ENCODE assay signal across 15 cellular contexts in the genomic region with DNA sequence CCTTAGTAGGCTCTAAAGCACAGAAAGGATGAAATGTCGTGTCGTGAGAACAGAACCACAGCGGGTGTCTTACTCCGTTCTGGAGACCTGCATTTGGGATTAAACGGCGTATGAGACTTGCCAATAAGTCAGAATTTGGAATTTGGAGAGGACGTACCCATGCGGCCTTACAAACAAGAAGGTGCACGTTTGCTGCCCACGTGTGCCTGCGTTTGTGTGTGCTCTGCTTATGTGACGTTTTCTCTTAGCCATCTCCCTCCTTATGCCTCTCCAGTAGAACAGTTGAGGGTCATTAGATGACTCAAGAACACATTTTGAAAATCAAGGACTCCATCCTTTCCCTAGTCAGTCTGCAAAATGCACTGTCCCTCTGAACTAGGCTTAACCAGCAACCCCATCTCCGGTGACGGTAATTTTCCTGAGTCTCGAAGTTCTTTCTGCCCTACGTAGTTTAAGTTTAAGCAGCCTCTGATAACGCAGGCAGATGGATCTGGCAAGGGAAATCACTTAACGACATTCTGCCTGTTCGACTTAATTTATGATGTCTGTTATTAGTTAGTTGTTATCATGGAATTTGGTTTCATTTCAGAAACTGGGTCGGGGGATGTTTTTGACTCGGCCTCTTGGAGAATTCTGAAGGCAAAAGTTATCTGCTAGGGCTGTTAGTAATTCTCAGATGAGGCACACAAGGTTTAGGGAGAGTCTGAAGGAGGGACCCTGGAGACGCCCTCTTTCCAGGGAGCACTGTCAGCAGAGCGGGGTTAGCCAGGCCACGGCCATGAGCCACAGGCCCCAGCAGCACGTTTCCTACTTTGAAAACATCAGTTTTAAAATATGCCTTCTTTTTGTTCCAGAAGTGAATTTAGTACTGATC.
DNase-seq lines count a peak whose midpoint lies in the region; FAIRE-seq and TF ChIP-seq lines count a peak whose summit lies in the region.
"Had no signal": no experiment of that assay in that cellular context is flagged by ENCODE, and none has a peak within 500 bp of the region (broad histone marks: within the 10 kb centered on the region; RNA-seq: fewer than 3 reads in every experiment).

No MANE protein-coding gene starts in this region.

- intact Hi-C loops in endothelial cell of umbilical vein (cut with micrococcal nuclease) = no loop called here
- intact Hi-C loops in testis (cut with DNase I; ENCODE audit: low total_unique reads) = no loop called here
- intact Hi-C loops in posterior cingulate gyrus (cut with DNase I) = no loop called here

- peaks cover 13% of the 10 kb centered on the region for H3K79me2 ChIP-seq in endothelial cell of umbilical vein (ENCODE audit: control insufficient read depth, insufficient read depth, low read length)

- peak overlapping the region; percentile 14 for H3K4me3 Mint-ChIP-seq in mesothelial cell of epicardium
- H3K4me3 Mint-ChIP-seq in CD8-positive, alpha-beta memory T cell = no peak overlapping the region
- H3K4me3 Mint-ChIP-seq: activated CD4-positive, alpha-beta T cell treated with anti-CD3 and anti-CD28 coated beads for 36 hours; activated T-helper 1 cell treated with anti-CD3 and anti-CD28 coated beads, Interleukin-12 subunit alpha, Interleukin-12 subunit beta, Interleukin-2, Interleukin-4 antibody, amounts not matched to agents 30 ng/mL and 10 ng/mL and 1 ng/mL, durations not matched to agents 14 hours and 24 hours and 36 hours; stimulated activated naive CD8-positive, alpha-beta T cell treated with anti-CD3 and anti-CD28 coated beads, Interleukin-15, Interleukin-2, amounts not matched to agents 100 ng/mL and 50 ng/mL, for 24 hours had no signal

- BruUV-seq in endothelial cell of umbilical vein (replicated peaks; lab: Mats Ljungman, UMichigan) = no TSS peak

- H3K36me3 ChIP-seq in endothelial cell of umbilical vein (ENCODE audit: control insufficient read depth in 2 of 2, extremely low read depth in 1 of 2, insufficient read depth in 2 of 2, low read length in 2 of 2) (peaks cover 23 to 25% of the 10 kb centered on the region in 2 experiments), testis (ENCODE audit: low read depth, missing control alignments) (no peaks in the 10 kb centered on the region)
- H3K36me3 ChIP-seq in CD8-positive, alpha-beta memory T cell (ENCODE audit: insufficient read depth, low read length) = no peaks in the 10 kb centered on the region

- H2AFZ ChIP-seq in endothelial cell of umbilical vein (ENCODE audit: low read depth, low read length) = no peak overlapping the region

- H3K4me3 ChIP-seq in endothelial cell of umbilical vein (replicated peaks in 1 of 3; ENCODE audit: insufficient read depth in 1 of 3, low read depth in 1 of 3, low read length in 3 of 3) (no peak overlapping the region), testis (no peak overlapping the region)
- H3K4me3 ChIP-seq in CD8-positive, alpha-beta memory T cell (ENCODE audit: low read length) = no peak overlapping the region

- no peak overlapping the region for H3K9ac ChIP-seq in endothelial cell of umbilical vein (replicated peaks; ENCODE audit: extremely low read depth, insufficient read depth, low read length)

- CTCF ChIA-PET in endothelial cell of umbilical vein (lab: Charles Lee) = interaction anchor here (1.0 to 1.2 kb wide), 2 partner anchors 10 to 238 kb away, joined by 3 to 4 read pairs; no protein-coding TSS in a partner anchor
- CTCF ChIA-PET in CD8-positive, alpha-beta memory T cell (lab: Charles Lee) = no interaction called here

- dilution Hi-C loops in endothelial cell of umbilical vein (cut with MboI; ENCODE audit: extremely low pct_ligation_motif_present, low sequenced_read_pairs) = no loop called here

- H3K9me3 ChIP-seq in endothelial cell of umbilical vein (replicated peaks; ENCODE audit: control insufficient read depth, insufficient read depth, low read length) (no peaks in the 10 kb centered on the region), testis (no peaks in the 10 kb centered on the region)
- no peaks in the 10 kb centered on the region for H3K9me3 ChIP-seq in CD8-positive, alpha-beta memory T cell (ENCODE audit: low read length)

- H3K4me2 ChIP-seq in endothelial cell of umbilical vein (ENCODE audit: insufficient read depth, low read length) = no peak overlapping the region

- POLR2A ChIA-PET in endothelial cell of umbilical vein (lab: Charles Lee) = no interaction called here
- POLR2A ChIA-PET in CD8-positive, alpha-beta memory T cell (lab: Charles Lee) = no interaction called here

- H3K27me3 ChIP-seq in endothelial cell of umbilical vein (ENCODE audit: control insufficient read depth in 2 of 2, insufficient read depth in 2 of 2, low read length in 2 of 2) (no peaks in the 10 kb centered on the region), testis (no peaks in the 10 kb centered on the region)
- H3K27me3 ChIP-seq in CD8-positive, alpha-beta memory T cell (ENCODE audit: insufficient read depth, low read length, poor library complexity, severe bottlenecking) = no peaks in the 10 kb centered on the region

- WGBS in testis, 2 donors = 49 to 65% methylated on average over 25 of the region's 25 CpGs

- no peaks in the 10 kb centered on the region for H3K9me3 Mint-ChIP-seq in mesothelial cell of epicardium
- H3K9me3 Mint-ChIP-seq in CD8-positive, alpha-beta memory T cell = no peaks in the 10 kb centered on the region
- H3K9me3 Mint-ChIP-seq: activated T-helper 1 cell treated with anti-CD3 and anti-CD28 coated beads, Interleukin-12 subunit alpha, Interleukin-12 subunit beta, Interleukin-2, Interleukin-4 antibody, amounts not matched to agents 30 ng/mL and 10 ng/mL and 1 ng/mL, durations not matched to agents 14 hours and 24 hours and 36 hours; stimulated activated naive CD8-positive, alpha-beta T cell treated with anti-CD3 and anti-CD28 coated beads, Interleukin-15, Interleukin-2, amounts not matched to agents 100 ng/mL and 50 ng/mL, for 24 hours had no signal

- peak; percentile 78 for DNase-seq in SK-N-DZ (ENCODE audit: low spot score)
- no peak for DNase-seq in endothelial cell of umbilical vein (ENCODE audit: low read depth, low spot score)
- no peak for DNase-seq in mesothelial cell of epicardium (ENCODE audit: low spot score in 2 of 2, unreplicated experiment in 2 of 2)
- DNase-seq in testis = no peak
- no peak for DNase-seq in CD8-positive, alpha-beta memory T cell
- DNase-seq in stimulated activated naive CD4-positive, alpha-beta T cell (lab: John Stamatoyannopoulos, UW) = no peak
- DNase-seq in mucosa of gallbladder (ENCODE audit: low spot score) = no peak
- DNase-seq in posterior cingulate gyrus = no peak
- DNase-seq: activated CD4-positive, alpha-beta T cell treated with anti-CD3 and anti-CD28 coated beads for 36 hours; occipital lobe; stimulated activated CD4-positive, alpha-beta T cell treated with anti-CD3 and anti-CD28 coated beads, Interleukin-4, amount 100 ng/mL, for 24 hours had no signal

- peak overlapping the region; percentile 97 for H3K27ac Mint-ChIP-seq in mesothelial cell of epicardium
- no peak overlapping the region for H3K27ac Mint-ChIP-seq in CD8-positive, alpha-beta memory T cell
- H3K27ac Mint-ChIP-seq: activated CD4-positive, alpha-beta T cell treated with anti-CD3 and anti-CD28 coated beads for 36 hours; activated T-helper 1 cell treated with anti-CD3 and anti-CD28 coated beads, Interleukin-12 subunit alpha, Interleukin-12 subunit beta, Interleukin-2, Interleukin-4 antibody, amounts not matched to agents 30 ng/mL and 10 ng/mL and 1 ng/mL, durations not matched to agents 14 hours and 24 hours and 36 hours; stimulated activated naive CD8-positive, alpha-beta T cell treated with anti-CD3 and anti-CD28 coated beads, Interleukin-15, Interleukin-2, amounts not matched to agents 100 ng/mL and 50 ng/mL, for 24 hours had no signal

- no peaks in the 10 kb centered on the region for H4K20me1 ChIP-seq in endothelial cell of umbilical vein (replicated peaks; ENCODE audit: control insufficient read depth, extremely low read depth, insufficient read depth, low read length)

- H3K27me3 Mint-ChIP-seq in mesothelial cell of epicardium (ENCODE audit: low read depth) = no peaks in the 10 kb centered on the region
- H3K27me3 Mint-ChIP-seq in CD8-positive, alpha-beta memory T cell = peaks cover 0 to 3% of the 10 kb centered on the region in 2 donors
- H3K27me3 Mint-ChIP-seq: activated CD4-positive, alpha-beta T cell treated with anti-CD3 and anti-CD28 coated beads for 36 hours; stimulated activated naive CD8-positive, alpha-beta T cell treated with anti-CD3 and anti-CD28 coated beads, Interleukin-15, Interleukin-2, amounts not matched to agents 100 ng/mL and 50 ng/mL, for 24 hours had no signal

- H3K36me3 Mint-ChIP-seq in mesothelial cell of epicardium = peaks cover 23% of the 10 kb centered on the region
- no peaks in the 10 kb centered on the region for H3K36me3 Mint-ChIP-seq in CD8-positive, alpha-beta memory T cell

- no peak for FAIRE-seq in endothelial cell of umbilical vein (lab: Jason Lieb, UNC)
- FAIRE-seq: colon, D721Med had no signal

- H3K27ac ChIP-seq in endothelial cell of umbilical vein (ENCODE audit: insufficient read depth, low read depth, low read length) (peak overlapping the region; percentile 29), testis (peak overlapping the region; percentile 90 to 94)
- H3K27ac ChIP-seq in CD8-positive, alpha-beta memory T cell (ENCODE audit: low read depth, low read length) = no peak overlapping the region

- H3K4me1 ChIP-seq in endothelial cell of umbilical vein (ENCODE audit: control insufficient read depth, extremely low read depth, insufficient read depth, low read length) (peaks cover 29% of the 10 kb centered on the region), testis (peaks cover 50% of the 10 kb centered on the region)
- H3K4me1 ChIP-seq in CD8-positive, alpha-beta memory T cell (ENCODE audit: insufficient read depth, low read length) = peaks cover 27% of the 10 kb centered on the region

- no peak for TF ChIP-seq POLR2A in endothelial cell of umbilical vein (IDR thresholded peaks at IDR 0.05; ENCODE audit: low read depth, low read length)
- no peak for TF ChIP-seq POLR2A in testis (IDR thresholded peaks at IDR 0.05)

- H3K9me1 ChIP-seq in endothelial cell of umbilical vein (replicated peaks; ENCODE audit: control insufficient read depth, extremely low read depth, insufficient read depth, low read length) = no peaks in the 10 kb centered on the region

- peaks cover 39% of the 10 kb centered on the region for H3K4me1 Mint-ChIP-seq in mesothelial cell of epicardium
- H3K4me1 Mint-ChIP-seq in CD8-positive, alpha-beta memory T cell = peaks cover 25 to 33% (median 28%) of the 10 kb centered on the region in 3 donors

- TF ChIP-seq CTCF in endothelial cell of umbilical vein (IDR thresholded peaks at IDR 0.05; ENCODE audit: extremely low read depth in 1 of 2, insufficient read depth in 1 of 2, low read depth in 1 of 2, low read length in 2 of 2) (no peak), mesothelial cell of epicardium (IDR thresholded peaks at IDR 0.05; ENCODE audit: unreplicated experiment) (no peak), testis (IDR thresholded peaks at IDR 0.05) (no peak)

TF ChIP-seq in endothelial cell of umbilical vein, 7 proteins besides CTCF, POLR2A, EP300 and RAD21:
- TF ChIP-seq POLR2AphosphoS5 (IDR thresholded peaks at IDR 0.05; ENCODE audit: insufficient read depth, low read depth, low read length) (no peak), JUN (IDR thresholded peaks at IDR 0.05; ENCODE audit: borderline replicate concordance, insufficient read depth, insufficient read length, low read depth) (no peak)
